Comparison of ENCODE assay signal across 19 cellular contexts in the genomic region with DNA sequence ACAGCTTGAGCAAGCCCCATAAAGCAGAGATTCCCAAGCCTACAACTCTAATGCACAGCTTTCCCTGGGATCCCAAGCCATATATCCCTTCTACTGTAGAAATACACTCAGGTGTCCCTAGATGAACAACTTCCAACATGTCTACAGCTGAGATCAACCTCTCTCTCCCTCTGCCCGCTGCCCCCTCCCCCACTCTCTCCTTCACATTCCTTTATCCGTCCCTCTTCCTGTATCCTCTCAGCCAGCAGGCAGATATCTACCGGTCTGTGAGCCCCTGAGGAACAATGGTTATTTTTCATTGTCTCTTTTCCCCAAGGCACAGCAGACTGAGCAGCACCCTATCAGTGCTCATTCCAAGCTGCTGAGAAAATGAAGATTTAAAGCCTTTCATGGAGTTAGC.
DNase-seq lines count a peak whose midpoint lies in the region; ATAC-seq and TF ChIP-seq lines count a peak whose summit lies in the region.
"Had no signal": no experiment of that assay in that cellular context is flagged by ENCODE, and none has a peak within 500 bp of the region (broad histone marks: within the 10 kb centered on the region; RNA-seq: fewer than 3 reads in every experiment).

No MANE protein-coding gene starts in this region.

- H3K27me3 Mint-ChIP-seq in endodermal cell (ENCODE audit: insufficient read depth) (no peaks in the 10 kb centered on the region), chondrocyte (ENCODE audit: low read depth) (no peaks in the 10 kb centered on the region)
- H3K27me3 Mint-ChIP-seq: B cell; CD4-positive, alpha-beta T cell had no signal

- H3K4me1 Mint-ChIP-seq in endodermal cell (peaks cover 11% of the 10 kb centered on the region), chondrocyte (ENCODE audit: low read depth) (peaks cover 10% of the 10 kb centered on the region)

- H3K4me3 ChIP-seq in NT2/D1 (ENCODE audit: insufficient read length, low read depth) (no peak overlapping the region), endodermal cell (ENCODE audit: low read length) (peak overlapping the region; percentile 15)

- H3K36me3 Mint-ChIP-seq in endodermal cell (ENCODE audit: low read depth) (peaks cover 18% of the 10 kb centered on the region), chondrocyte (ENCODE audit: low read depth) (peaks cover 4% of the 10 kb centered on the region)

- H3K9me3 ChIP-seq in NT2/D1 (ENCODE audit: insufficient read depth, low read length) (no peaks in the 10 kb centered on the region), endodermal cell (ENCODE audit: control insufficient read depth, low read length) (no peaks in the 10 kb centered on the region)

- H3K27ac ChIP-seq in endodermal cell (ENCODE audit: low read depth, low read length): no peak overlapping the region

- H3K36me3 ChIP-seq in NT2/D1 (ENCODE audit: insufficient read depth, insufficient read length, low read length): peaks cover 3% of the 10 kb centered on the region
- H3K36me3 ChIP-seq in endodermal cell (ENCODE audit: control insufficient read depth, insufficient read depth, low read length): peaks cover 7% of the 10 kb centered on the region

- ATAC-seq in HG03469 (IDR thresholded peaks at IDR 0.05; ENCODE audit: unreplicated experiment): no peak

- H3K27ac Mint-ChIP-seq in endodermal cell: peak overlapping the region; percentile 78
- H3K27ac Mint-ChIP-seq in chondrocyte (ENCODE audit: unreplicated experiment): no peak overlapping the region
- H3K27ac Mint-ChIP-seq: B cell; CD4-positive, alpha-beta T cell had no signal

- DNase-seq in ELF-1 (ENCODE audit: low read depth, low spot score): peak; percentile 58
- peak; percentile 47 for DNase-seq in NT2/D1 (ENCODE audit: low read depth, low spot score)
- DNase-seq in endodermal cell: peak; percentile 83
- peak; percentile 9 for DNase-seq in iris pigment epithelial cell (ENCODE audit: low read depth)
- DNase-seq in SKM-1 treated with dmso at 0.1 percent for 144 hours (lab: John Stamatoyannopoulos, UW; ENCODE audit: unreplicated experiment): no peak
- no peak for DNase-seq in chondrocyte (ENCODE audit: low spot score)
- no peak for DNase-seq in NCI-H345 treated with DMSO at 0.1 percent for 48 hours (lab: John Stamatoyannopoulos, UW; ENCODE audit: unreplicated experiment)
- DNase-seq: ACHN; CD4-positive, alpha-beta T cell; DMS79 treated with DMSO at 0.1 percent for 48 hours; GF-D8; GOT3; NCI-H1417; NCI-H1930; NCI-H2171; NCI-H774; SIG-M5 had no signal

- 17 to 25% methylated on average over 1 to 3 of the region's 3 CpGs for WGBS in endodermal cell (ENCODE audit: insufficient coverage in 1 of 2, insufficient read length in 1 of 2), 2 experiments

- H3K4me1 ChIP-seq in NT2/D1 (ENCODE audit: insufficient read depth, insufficient read length) (no peaks in the 10 kb centered on the region), endodermal cell (ENCODE audit: control insufficient read depth, insufficient read depth, low read length) (peaks cover 13% of the 10 kb centered on the region)

- H3K27me3 ChIP-seq in NT2/D1 (ENCODE audit: insufficient read depth, insufficient read length): no peaks in the 10 kb centered on the region
- no peaks in the 10 kb centered on the region for H3K27me3 ChIP-seq in endodermal cell (ENCODE audit: control insufficient read depth, insufficient read depth, low read length, poor library complexity, severe bottlenecking)

- H3K9me3 Mint-ChIP-seq in endodermal cell (no peaks in the 10 kb centered on the region), chondrocyte (ENCODE audit: low read depth) (no peaks in the 10 kb centered on the region)
- H3K9me3 Mint-ChIP-seq: CD4-positive, alpha-beta T cell had no signal

- H3K4me3 Mint-ChIP-seq in endodermal cell (no peak overlapping the region), chondrocyte (ENCODE audit: unreplicated experiment) (no peak overlapping the region)
- H3K4me3 Mint-ChIP-seq: B cell; CD4-positive, alpha-beta T cell had no signal

- no peak overlapping the region for H3K9ac ChIP-seq in NT2/D1 (ENCODE audit: insufficient read length, low read depth)
- H3K9ac ChIP-seq in endodermal cell (ENCODE audit: extremely low read depth, low read length, poor library complexity, severe bottlenecking): no peak overlapping the region

- TF ChIP-seq CTCF in endodermal cell (conservative IDR thresholded peaks at IDR 0.05) (no peak), chondrocyte (IDR thresholded peaks at IDR 0.05) (no peak)

Comparison
In these comparisons a context has a peak if more than half of its experiments do, and no peak if none do; other contexts are left out.
1. DNase-seq: peak in ELF-1 (single experiment), NT2/D1 (single experiment), endodermal cell (single experiment) and iris pigment epithelial cell (single experiment); none in SKM-1 treated with dmso at 0.1 percent for 144 hours (single experiment), chondrocyte (single experiment) and NCI-H345 treated with DMSO at 0.1 percent for 48 hours (single experiment).